25 cellular contexts compared by ENCODE assay signal in the genomic region with DNA sequence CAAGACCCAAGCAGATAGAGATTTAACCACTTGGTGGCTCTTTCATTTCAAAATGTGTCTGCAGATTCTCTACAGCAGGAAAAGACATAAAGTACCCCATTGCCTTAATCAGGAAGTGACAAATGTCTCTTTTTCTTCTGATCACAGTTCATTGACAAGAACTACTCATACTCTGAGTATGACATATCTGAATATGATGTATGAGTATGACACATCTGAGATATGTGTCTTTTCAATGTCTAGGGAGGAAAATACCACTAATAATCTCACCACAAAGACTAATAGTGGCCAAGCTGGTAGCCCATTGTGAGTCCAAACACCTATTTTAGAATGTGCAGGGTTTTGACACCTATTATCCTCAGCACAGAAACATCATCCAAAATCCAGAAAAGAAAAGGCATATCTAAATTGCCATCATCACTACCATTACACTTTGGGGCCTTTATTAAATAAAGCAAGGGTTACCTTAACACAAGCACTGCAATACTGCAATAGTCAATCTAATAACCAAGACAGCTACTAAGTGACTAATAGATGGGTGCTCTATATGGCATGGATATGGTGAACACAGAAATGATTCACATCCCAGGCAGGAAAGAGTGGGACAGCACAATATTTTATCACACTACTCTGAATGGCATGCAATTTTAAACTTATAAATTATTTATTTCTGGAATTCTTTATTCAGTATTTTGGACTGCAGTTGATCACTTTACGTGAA.
"Had no signal": no experiment of that assay in that cellular context is flagged by ENCODE, and none has a peak within 500 bp of the region (broad histone marks: within the 10 kb centered on the region; RNA-seq: fewer than 3 reads in every experiment).

No MANE protein-coding gene starts in this region.

- H3K4me2 ChIP-seq: KMS-11, SK-N-SH had no signal

- H3K36me3 Mint-ChIP-seq: IgD-negative memory B cell had no signal

- DNase-seq: Kasumi-1, NCI-H1092, NCI-H1105 treated with DMSO at 0.1 percent for 48 hours, NCI-H1417 treated with DMSO at 0.1 percent for 48 hours, NCI-H146, NCI-H187, NCI-H2029, NCI-H2081 treated with DMSO at 0.1 percent for 48 hours, NCI-H2171, NCI-H226, NCI-H446, NCI-H510A, NCI-H524 treated with DMSO at 0.1 percent for 48 hours, NCI-H69, NCI-H774, SHP77, SK-N-SH, SW 1271 had no signal

- H3K4me3 ChIP-seq: K562 had no signal

- H3K9ac ChIP-seq: KMS-11, SK-N-SH had no signal

- H3K4me3 Mint-ChIP-seq: IgD-negative memory B cell had no signal

- H3K27ac ChIP-seq: HL-60, KMS-11, RWPE1 had no signal

- H3K27ac Mint-ChIP-seq: IgD-negative memory B cell had no signal

- H3K27me3 Mint-ChIP-seq: IgD-negative memory B cell had no signal

- H3K4me1 Mint-ChIP-seq: IgD-negative memory B cell had no signal

- FAIRE-seq: HTR-8/SVneo, K562 had no signal

- ATAC-seq: K562, Panc1 had no signal
